Comparison of ENCODE assay signal across 8 cellular contexts in the genomic region with DNA sequence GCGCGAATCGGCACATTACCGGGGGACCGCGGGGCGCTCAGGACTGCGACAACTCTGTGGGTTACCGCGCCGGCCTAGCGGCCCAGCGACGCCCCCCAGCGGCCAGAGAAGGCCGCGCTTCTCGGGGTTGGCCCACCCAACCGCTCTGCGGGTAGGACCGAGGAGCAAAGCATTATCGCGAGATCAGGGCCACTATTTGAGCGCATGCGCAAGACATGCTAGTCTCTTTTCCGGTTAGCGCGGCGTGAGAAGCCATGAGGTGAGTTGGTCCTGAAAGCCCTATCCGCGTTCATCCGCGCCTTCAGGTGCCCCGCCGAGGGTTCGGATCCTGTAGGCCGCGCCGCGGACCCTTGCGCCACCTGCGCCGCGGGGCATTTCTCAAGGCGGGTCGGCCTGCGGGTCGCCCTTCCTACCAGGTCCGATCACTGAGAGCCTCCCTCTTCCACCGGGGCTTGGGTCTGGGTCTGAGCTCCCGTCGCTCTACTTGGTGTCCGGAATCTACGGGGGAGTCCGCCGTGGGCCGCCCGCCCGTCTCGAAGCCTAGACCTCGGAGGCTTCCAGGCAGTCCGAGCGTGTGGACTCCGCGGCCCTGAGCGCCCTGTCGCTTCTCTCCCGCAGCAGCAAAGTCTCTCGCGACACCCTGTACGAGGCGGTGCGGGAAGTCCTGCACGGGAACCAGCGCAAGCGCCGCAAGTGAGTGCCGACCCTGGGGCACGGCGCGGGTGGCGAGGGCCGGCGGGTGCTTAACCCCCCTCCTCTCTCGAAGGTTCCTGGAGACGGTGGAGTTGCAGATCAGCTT. TPM values are rescaled to one million over a fixed set of nuclear protein-coding genes. Genes with fewer than 3 reads are reported as not detected.
A peak's percentile ranks its signal among the peaks of the same experiment; 100 is the strongest.
DNase-seq lines count a peak whose midpoint lies in the region; TF ChIP-seq lines count a peak whose summit lies in the region.

A gene (plus strand): TSS at position 221 of the 799 bp plus-strand sequence. CDS start 34 bp downstream, at position 255.

- H3K27me3 Mint-ChIP-seq in neural crest cell (ENCODE audit: low read depth) = peaks cover 12% of the 10 kb centered on the region

- H3K9me3 Mint-ChIP-seq in neural crest cell = no peaks in the 10 kb centered on the region

- no peaks in the 10 kb centered on the region for H3K27me3 ChIP-seq in stomach smooth muscle (ENCODE audit: control insufficient read depth in 1 of 2, insufficient read depth in 2 of 2, low read length in 2 of 2)

- peak within 1 kb of the TSS; percentile 99 for H3K27ac Mint-ChIP-seq in neural crest cell (ENCODE audit: unreplicated experiment)

- peaks cover 12 to 26% of the 10 kb centered on the region in 2 donors for H3K36me3 ChIP-seq in stomach smooth muscle (ENCODE audit: control insufficient read depth in 2 of 2, insufficient read depth in 2 of 2, low read length in 2 of 2)

- peaks cover 43% of the 10 kb centered on the region for H3K4me1 Mint-ChIP-seq in neural crest cell

- peak; percentile 98 for TF ChIP-seq CTCF in neural crest cell (conservative IDR thresholded peaks at IDR 0.05)

- H3K27ac ChIP-seq in stomach smooth muscle (ENCODE audit: low read length) = peak within 1 kb of the TSS; percentile 89

- H3K36me3 Mint-ChIP-seq in neural crest cell (ENCODE audit: low read depth) = peaks cover 35% of the 10 kb centered on the region

- H3K4me3 Mint-ChIP-seq in neural crest cell = peak within 1 kb of the TSS; percentile 98

- H3K9ac ChIP-seq in stomach smooth muscle (ENCODE audit: low read length in 2 of 2) = peak within 1 kb of the TSS; percentile 87 to 95

- peak; percentile 98 for DNase-seq in ELR (ENCODE audit: low read depth)
- DNase-seq in H4 (ENCODE audit: low spot score) = peak; percentile 97
- DNase-seq in M059J (ENCODE audit: low read depth) = peak; percentile 98
- DNase-seq in SHP77 (lab: John Stamatoyannopoulos, UW) = peak; percentile 90 to 91
- peak; percentile 98 for DNase-seq in activated effector memory CD4-positive, alpha-beta T cell treated with anti-CD3 and anti-CD28 coated beads, Interleukin-2, amount 50 U/mL, for 16 hours
- DNase-seq in fibroblast of the conjunctiva (ENCODE audit: low read depth) = peak; percentile 96
- peak; percentile 92 for DNase-seq in neural crest cell (ENCODE audit: low read depth, low spot score)

- H3K9me3 ChIP-seq in stomach smooth muscle (ENCODE audit: control insufficient read depth in 2 of 2, low read length in 2 of 2) = no peaks in the 10 kb centered on the region

- H3K4me1 ChIP-seq in stomach smooth muscle (ENCODE audit: control insufficient read depth, insufficient read depth, low read length) = peaks cover 45% of the 10 kb centered on the region

- H3K4me3 ChIP-seq in stomach smooth muscle (ENCODE audit: low read length in 2 of 2) = peak within 1 kb of the TSS; percentile 58 to 91

RNA-seq across cellular contexts. Expression of the gene that starts here (rescaled TPM):
- total RNA-seq in H4 (2014; rRNA removed; shearing (Covaris generic)) = 1,521 and 1,556 TPM in 2 replicates
- 778 and 785 TPM in 2 replicates for total RNA-seq in M059J (2014; rRNA removed; shearing (Covaris generic))
- 1,717 and 1,733 TPM in 2 replicates for total RNA-seq in neural crest cell

Comparison
In these comparisons a context has a peak if more than half of its experiments do, and no peak if none do; other contexts are left out.
1. Peak in every context shown above with its lines: DNase-seq, H3K4me3 ChIP-seq and H3K27ac ChIP-seq.